15 cellular contexts compared by ENCODE assay signal in the genomic region with DNA sequence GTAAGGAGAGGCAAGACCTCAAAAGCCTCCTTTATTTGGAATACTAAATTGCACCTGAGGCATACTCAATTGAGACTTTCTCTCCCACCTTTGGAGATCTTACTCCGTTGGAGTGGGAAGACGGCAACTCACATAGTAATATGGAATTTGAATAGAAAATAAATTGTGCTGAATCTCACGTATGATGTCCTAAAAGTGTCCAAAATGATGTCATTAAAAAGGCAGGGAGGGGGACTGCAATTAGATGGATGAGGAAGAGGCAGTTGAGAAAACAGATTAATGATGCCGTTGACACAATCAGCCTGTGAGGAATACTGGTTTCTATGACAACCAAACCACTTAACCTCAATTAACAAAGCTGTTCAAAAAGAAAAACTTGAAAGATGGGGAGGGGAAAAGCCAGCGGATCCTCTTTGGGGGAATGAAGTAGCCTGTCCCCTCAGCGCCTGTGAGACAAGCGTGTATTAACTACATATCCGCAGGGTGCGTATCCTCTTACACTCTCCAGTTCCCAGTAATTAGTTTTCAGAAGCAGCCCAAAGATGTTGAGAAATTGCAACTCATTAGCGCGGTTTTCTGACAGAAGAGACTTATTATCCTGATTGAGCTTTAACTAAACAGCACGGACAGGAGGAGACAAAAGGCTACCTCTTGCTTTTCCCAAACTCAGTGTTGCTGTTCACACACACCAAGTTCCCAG.
DNase-seq lines count a peak whose midpoint lies in the region; ATAC-seq and TF ChIP-seq lines count a peak whose summit lies in the region.
"Had no signal": no experiment of that assay in that cellular context is flagged by ENCODE, and none has a peak within 500 bp of the region (broad histone marks: within the 10 kb centered on the region; RNA-seq: fewer than 3 reads in every experiment).

No MANE protein-coding gene starts in this region.

- no peak for TF ChIP-seq CTCF in neural progenitor cell (IDR thresholded peaks at IDR 0.05)

- H3K27me3 Mint-ChIP-seq in neural progenitor cell (ENCODE audit: insufficient read depth, low read depth): no peaks in the 10 kb centered on the region

- H3K27ac Mint-ChIP-seq in neural progenitor cell: no peak overlapping the region
- H3K27ac Mint-ChIP-seq: activated T-helper 2 cell treated with anti-CD3 and anti-CD28 coated beads, Interferon-gamma antibody, Interleukin-2, Interleukin-4, amounts not matched to agents 10 μg/mL and 5 μg/mL and 100 μg/mL, durations not matched to agents 14 hours and 24 hours and 36 hours; stimulated activated memory B cell treated with anti-CD40 and anti-IgM and Interleukin-4, amounts not matched to agents 10 μg/mL and 1 μg/mL and 100 μg/mL, for 72 hours had no signal

- no peaks in the 10 kb centered on the region for H3K36me3 ChIP-seq in neural progenitor cell

- peaks cover 21% of the 10 kb centered on the region for H3F3A ChIP-seq in neural progenitor cell (ENCODE audit: low read depth)

- no peak overlapping the region for H2AFZ ChIP-seq in neural progenitor cell (replicated peaks)
- H2AFZ ChIP-seq: GM23248 had no signal

- no peaks in the 10 kb centered on the region for H3K79me2 ChIP-seq in neural progenitor cell (ENCODE audit: low read depth)

- peak; percentile 30 for DNase-seq in Jurkat, Clone E6-1 (ENCODE audit: low read depth, low spot score)
- DNase-seq in NCI-H1436 treated with DMSO at 0.1 percent for 48 hours (lab: John Stamatoyannopoulos, UW) (peak; percentile 67), NCI-H748 treated with DMSO at 0.1 percent for 48 hours (lab: John Stamatoyannopoulos, UW) (peak; percentile 95), neural progenitor cell (ENCODE audit: low spot score) (peak; percentile 84), HCEC 1CT (no peak), AML-193 (lab: John Stamatoyannopoulos, UW) (no peak)
- DNase-seq: activated CD4-positive, alpha-beta T cell treated with anti-CD3 and anti-CD28 coated beads for 4 hours; body of pancreas; GM23248; NCI-H2029 had no signal

- H3K9me3 Mint-ChIP-seq in neural progenitor cell: no peaks in the 10 kb centered on the region
- H3K9me3 Mint-ChIP-seq: activated T-helper 2 cell treated with anti-CD3 and anti-CD28 coated beads, Interferon-gamma antibody, Interleukin-2, Interleukin-4, amounts not matched to agents 10 μg/mL and 5 μg/mL and 100 μg/mL, durations not matched to agents 14 hours and 24 hours and 36 hours; stimulated activated memory B cell treated with anti-CD40 and anti-IgM and Interleukin-4, amounts not matched to agents 10 μg/mL and 1 μg/mL and 100 μg/mL, for 72 hours had no signal

- peaks cover 18% of the 10 kb centered on the region for H3K4me1 Mint-ChIP-seq in neural progenitor cell
- H3K4me1 Mint-ChIP-seq: stimulated activated memory B cell treated with anti-CD40 and anti-IgM and Interleukin-4, amounts not matched to agents 10 μg/mL and 1 μg/mL and 100 μg/mL, for 72 hours had no signal

- H3K4me2 ChIP-seq in neural progenitor cell: peak overlapping the region; percentile 55

- no peak for ATAC-seq in GM18909 (IDR thresholded peaks at IDR 0.05; ENCODE audit: poor library complexity, unreplicated experiment)
- ATAC-seq: body of pancreas; sciatic nerve; stimulated activated memory B cell treated with anti-CD40 and anti-IgM and Interleukin-4, amounts not matched to agents 10 μg/mL and 1 μg/mL and 100 μg/mL, for 72 hours had no signal

- H3K9me3 ChIP-seq in neural progenitor cell (ENCODE audit: low read depth): no peaks in the 10 kb centered on the region
- H3K9me3 ChIP-seq: body of pancreas had no signal

- H3K27me3 ChIP-seq in neural progenitor cell: no peaks in the 10 kb centered on the region
- H3K27me3 ChIP-seq: body of pancreas had no signal

- no peaks in the 10 kb centered on the region for H3K36me3 Mint-ChIP-seq in neural progenitor cell
- H3K36me3 Mint-ChIP-seq: stimulated activated memory B cell treated with anti-CD40 and anti-IgM and Interleukin-4, amounts not matched to agents 10 μg/mL and 1 μg/mL and 100 μg/mL, for 72 hours had no signal

- no peak overlapping the region for H3K4me3 Mint-ChIP-seq in neural progenitor cell
- H3K4me3 Mint-ChIP-seq: stimulated activated memory B cell treated with anti-CD40 and anti-IgM and Interleukin-4, amounts not matched to agents 10 μg/mL and 1 μg/mL and 100 μg/mL, for 72 hours had no signal

- no peak overlapping the region for H3K9ac ChIP-seq in neural progenitor cell
- H3K9ac ChIP-seq: GM23248 had no signal

- peaks cover 28% of the 10 kb centered on the region for H3K4me1 ChIP-seq in neural progenitor cell
- H3K4me1 ChIP-seq: body of pancreas had no signal

- H4K20me1 ChIP-seq in neural progenitor cell (ENCODE audit: low read depth): no peaks in the 10 kb centered on the region

- peak overlapping the region; percentile 85 for H3K27ac ChIP-seq in neural progenitor cell
- H3K27ac ChIP-seq: body of pancreas, coronary artery, GM23248 had no signal

- no peak overlapping the region for H3K4me3 ChIP-seq in Jurkat, Clone E6-1 (ENCODE audit: low read length)
- no peak overlapping the region for H3K4me3 ChIP-seq in neural progenitor cell
- H3K4me3 ChIP-seq: body of pancreas, coronary artery, GM23248 had no signal

Comparison
In these comparisons a context has a peak if more than half of its experiments do, and no peak if none do; other contexts are left out.
1. DNase-seq: peak in Jurkat, Clone E6-1 (single experiment), NCI-H1436 treated with DMSO at 0.1 percent for 48 hours (single experiment), NCI-H748 treated with DMSO at 0.1 percent for 48 hours (single experiment) and neural progenitor cell (single experiment); none in HCEC 1CT (single experiment) and AML-193 (0 of 2).